ENCODE assay signal across 9 cellular contexts in the genomic region with DNA sequence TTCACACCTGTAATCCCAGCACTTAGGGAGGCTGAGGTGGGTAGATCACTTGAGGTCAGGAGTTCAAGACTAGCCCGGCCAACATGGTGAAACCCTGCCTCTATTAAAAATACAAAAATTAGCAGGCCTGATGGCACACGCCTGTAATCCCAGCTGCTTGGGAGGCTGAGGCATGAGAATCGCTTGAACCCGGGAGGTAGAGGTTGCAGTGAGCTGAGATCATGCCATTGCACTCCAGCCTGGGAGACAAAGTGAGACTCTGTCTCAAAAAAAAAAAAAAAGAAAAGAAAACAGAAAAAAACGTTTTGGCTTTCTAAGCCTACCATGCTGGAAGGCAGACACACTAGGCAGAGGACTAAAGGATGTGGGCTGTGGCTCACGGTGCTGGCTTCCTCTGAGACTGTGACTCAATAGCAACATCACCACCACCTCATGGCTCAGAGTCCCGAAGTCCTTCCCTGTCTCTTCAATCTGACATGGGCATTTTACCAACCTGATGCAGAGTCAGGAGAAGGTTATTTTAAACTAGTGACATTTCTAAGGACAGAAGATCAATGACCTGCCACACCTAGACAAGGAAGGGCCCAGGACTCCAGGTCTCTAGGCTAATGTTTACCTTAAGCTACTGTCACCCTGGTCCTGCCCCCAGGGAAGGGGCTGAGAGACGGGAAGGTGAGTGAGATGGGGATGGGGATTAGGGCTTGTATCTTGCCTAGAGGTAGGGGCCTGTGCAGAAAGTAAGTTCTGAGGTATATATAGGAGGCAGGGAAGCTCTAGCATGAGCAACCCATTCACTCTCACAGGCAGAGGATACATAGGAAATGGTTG. TPM values are rescaled to one million over a fixed set of nuclear protein-coding genes. Genes with fewer than 3 reads are reported as not detected.
A peak's percentile ranks its signal among the peaks of the same experiment; 100 is the strongest.
DNase-seq lines count a peak whose midpoint lies in the region; ATAC-seq and TF ChIP-seq lines count a peak whose summit lies in the region.
"Had no signal": no experiment of that assay in that cellular context is flagged by ENCODE, and none has a peak within 500 bp of the region (broad histone marks: within the 10 kb centered on the region; RNA-seq: fewer than 3 reads in every experiment).

No MANE protein-coding gene starts in this region.

- no peaks in the 10 kb centered on the region for H3F3A ChIP-seq in smooth muscle cell (ENCODE audit: low read depth)

- no peaks in the 10 kb centered on the region for H3K9me3 Mint-ChIP-seq in nephron progenitor cell

- H3K27ac Mint-ChIP-seq in nephron progenitor cell, result no peak overlapping the region

- H3K27me3 Mint-ChIP-seq in nephron progenitor cell (ENCODE audit: low read depth, poor library complexity), result peaks cover 11% of the 10 kb centered on the region

- H3K9ac ChIP-seq in smooth muscle cell (ENCODE audit: low read depth), result no peak overlapping the region

- no peak overlapping the region for H3K4me3 Mint-ChIP-seq in nephron progenitor cell

- no peaks in the 10 kb centered on the region for H3K9me3 ChIP-seq in smooth muscle cell (replicated peaks; ENCODE audit: low read depth)

- H3K4me3 ChIP-seq in smooth muscle cell, result no peak overlapping the region

- H3K4me2 ChIP-seq in smooth muscle cell, result no peak overlapping the region

- in situ Hi-C loops in ACHN (cut with HindIII; ENCODE audit: low pct_ligation_motif_present, low pct_unique_long_range_greater_than_20kb, low sequenced_read_pairs), result no loop called here

- no peaks in the 10 kb centered on the region for H3K36me3 Mint-ChIP-seq in nephron progenitor cell (ENCODE audit: low read depth)

- H2AFZ ChIP-seq in smooth muscle cell (ENCODE audit: low read depth), result peak overlapping the region; percentile 64

- peak overlapping the region; percentile 55 for H3K27ac ChIP-seq in smooth muscle cell (ENCODE audit: low read depth)

- TF ChIP-seq CTCF in smooth muscle cell (IDR thresholded peaks at IDR 0.05; ENCODE audit: borderline replicate concordance, insufficient read depth, poor library complexity, severe bottlenecking), result no peak
- no peak for TF ChIP-seq CTCF in nephron progenitor cell (IDR thresholded peaks at IDR 0.05)

- H3K4me1 Mint-ChIP-seq in nephron progenitor cell, result peaks cover 34% of the 10 kb centered on the region

- no peaks in the 10 kb centered on the region for H3K4me1 ChIP-seq in smooth muscle cell (ENCODE audit: low read depth)

- H4K20me1 ChIP-seq in smooth muscle cell (ENCODE audit: low read depth), result no peaks in the 10 kb centered on the region

- H3K79me2 ChIP-seq in smooth muscle cell (ENCODE audit: low read depth), result no peaks in the 10 kb centered on the region

- H3K36me3 ChIP-seq in smooth muscle cell (ENCODE audit: low read depth), result no peaks in the 10 kb centered on the region

- no peaks in the 10 kb centered on the region for H3K27me3 ChIP-seq in smooth muscle cell (ENCODE audit: low read depth)

- ATAC-seq in GM19025 (IDR thresholded peaks at IDR 0.05; ENCODE audit: low read depth, unreplicated experiment) (peak; percentile 43), HG03342 (IDR thresholded peaks at IDR 0.05; ENCODE audit: unreplicated experiment) (peak; percentile 48)

- 55% methylated on average over 8 of the region's 8 CpGs for WGBS in smooth muscle cell (ENCODE audit: low lambda C conversion rate)

- peak; percentile 75 to 77 for DNase-seq in activated CD4-positive, alpha-beta T cell treated with anti-CD3 and anti-CD28 coated beads for 4 hours
- peak; percentile 41 for DNase-seq in effector CD8-positive, alpha-beta T cell (lab: John Stamatoyannopoulos, UW)
- DNase-seq in smooth muscle cell (lab: John Stamatoyannopoulos, UW; ENCODE audit: unreplicated experiment) (no peak), ACHN (no peak), nephron progenitor cell (no peak), NCI-H774 (lab: John Stamatoyannopoulos, UW) (no peak)

RNA-seq across cellular contexts. Expression of a gene that starts 3.7 kb away (rescaled TPM):
- 1.7 TPM in 1 of 2 replicates, not detected in the other for total RNA-seq in smooth muscle cell
- polyA plus RNA-seq in smooth muscle cell, result 0.41 and 0.52 TPM in 2 replicates

RNA-seq across cellular contexts. Expression of a gene that starts 12.0 kb away (rescaled TPM):
- not detected in 2 replicates for total RNA-seq in smooth muscle cell
- not detected in 2 replicates for polyA plus RNA-seq in smooth muscle cell
- total RNA-seq: temporal lobe had no signal

RNA-seq across cellular contexts. Expression of a gene that starts 19.5 kb away (rescaled TPM):
- 6.3 and 16.9 TPM in 2 replicates for total RNA-seq in smooth muscle cell
- 9.6 and 15.4 TPM in 2 replicates for polyA plus RNA-seq in smooth muscle cell

RNA-seq across cellular contexts. Expression of a gene that starts 23.8 kb away (rescaled TPM):
- total RNA-seq in smooth muscle cell, result 5.8 and 7.5 TPM in 2 replicates
- 7.8 and 9.6 TPM in 2 replicates for polyA plus RNA-seq in smooth muscle cell

RNA-seq across cellular contexts. Expression of a gene that starts 54.9 kb away (rescaled TPM):
- 2.0 and 4.0 TPM in 2 replicates for total RNA-seq in smooth muscle cell
- 2.2 and 2.6 TPM in 2 replicates for polyA plus RNA-seq in smooth muscle cell

Comparison
In these comparisons a context has a peak if more than half of its experiments do, and no peak if none do; other contexts are left out.
1. DNase-seq: peak in activated CD4-positive, alpha-beta T cell treated with anti-CD3 and anti-CD28 coated beads for 4 hours (2 of 2) and effector CD8-positive, alpha-beta T cell (single experiment); none in smooth muscle cell (single experiment), ACHN (single experiment), nephron progenitor cell (single experiment) and NCI-H774 (single experiment).